ENCODE assay signal across 23 cellular contexts in the genomic region with DNA sequence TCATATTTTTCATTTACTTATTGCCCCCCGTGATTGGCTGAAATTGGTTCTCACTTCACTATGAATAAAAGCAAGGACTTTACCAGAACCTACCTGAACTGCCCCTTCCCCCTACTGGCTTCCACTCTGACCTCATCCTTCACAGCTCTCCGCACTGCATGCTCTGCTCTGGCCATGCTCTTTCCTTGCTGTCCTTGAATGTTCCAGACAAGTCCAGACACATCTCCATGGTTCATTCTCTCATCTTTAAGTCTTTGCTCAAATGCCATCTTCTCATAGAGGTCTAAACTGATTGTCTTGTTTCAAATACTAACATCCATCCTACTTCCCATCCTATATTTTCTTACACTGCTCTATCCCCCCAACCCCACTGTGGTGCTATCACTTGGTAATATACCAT.
"Had no signal": no experiment of that assay in that cellular context is flagged by ENCODE, and none has a peak within 500 bp of the region (broad histone marks: within the 10 kb centered on the region; RNA-seq: fewer than 3 reads in every experiment).

No MANE protein-coding gene starts in this region.

- DNase-seq: activated CD4-positive, alpha-beta T cell treated with anti-CD3 and anti-CD28 coated beads for 4 hours; activated CD8-positive, alpha-beta memory T cell treated with anti-CD3 and anti-CD28 coated beads, Interleukin-2, amount 50 U/mL, for 4 hours; activated CD8-positive, alpha-beta T cell treated with anti-CD3 and anti-CD28 coated beads for 36 hours; activated naive CD4-positive, alpha-beta T cell treated with anti-CD3 and anti-CD28 coated beads, Interleukin-2, amount 50 U/mL, for 16 hours; activated T-cell treated with anti-CD3 and anti-CD28 coated beads, Interleukin-2, amount 50 U/mL, for 1 hour; amniotic stem cell; NCI-H1105 treated with DMSO at 0.1 percent for 48 hours; NCI-H1436 treated with DMSO at 0.1 percent for 48 hours; NCI-H187; NCI-H2081; NCI-H510A treated with DMSO at 0.1 percent for 48 hours; NCI-H69; NK-92 treated with Interleukin-12 subunit alpha and Interleukin-12 subunit beta, amount 100 ng/mL, for 24 hours; OCI-M1; RPMI8226; T-cell; T-helper 2 cell; T1000 had no signal

- H3K36me3 ChIP-seq: ascending aorta had no signal

- H3K27me3 Mint-ChIP-seq: activated CD8-positive, alpha-beta T cell treated with anti-CD3 and anti-CD28 coated beads for 36 hours; brain; T-cell had no signal

- H3K27ac Mint-ChIP-seq: activated CD8-positive, alpha-beta T cell treated with anti-CD3 and anti-CD28 coated beads for 36 hours; brain; T-cell had no signal

- H3K9me3 ChIP-seq: ascending aorta had no signal

- H3K27ac ChIP-seq: ascending aorta, SK-N-MC had no signal

- H3K4me3 ChIP-seq: ascending aorta, SK-N-MC had no signal

- H3K4me1 Mint-ChIP-seq: T-cell had no signal

- H3K27me3 ChIP-seq: ascending aorta had no signal

- H3K36me3 Mint-ChIP-seq: brain had no signal

- H3K4me3 Mint-ChIP-seq: activated CD8-positive, alpha-beta T cell treated with anti-CD3 and anti-CD28 coated beads for 36 hours; brain; T-cell had no signal

- H3K4me1 ChIP-seq: ascending aorta had no signal

- ATAC-seq: activated CD8-positive, alpha-beta T cell treated with anti-CD3 and anti-CD28 coated beads for 36 hours; Panc1; Right ventricle myocardium inferior; T-cell had no signal
